ENCODE assay signal across 35 cellular contexts in genomic region chr14:20228681-20229080, GRCh38. TPM values are rescaled to one million over a fixed set of nuclear protein-coding genes. Genes with fewer than 3 reads are reported as not detected.
"Had no signal": no experiment of that assay in that cellular context is flagged by ENCODE, and none has a peak within 500 bp of the region (broad histone marks: within the 10 kb centered on the region; RNA-seq: fewer than 3 reads in every experiment).

Gene OR11H7 (plus strand): TSS chr14:20228981.

- FAIRE-seq: bronchial epithelial cell, TTC549 had no signal

- H3K4me3 ChIP-seq: ascending aorta, cardiac muscle cell had no signal

- ATAC-seq: activated CD4-positive, alpha-beta T cell treated with anti-CD3 and anti-CD28 coated beads for 36 hours; activated CD4-positive, CD25-positive, alpha-beta regulatory T cell treated with anti-CD3 and anti-CD28 coated beads, Interleukin-2, amount 50 U/mL, for 24 hours; activated CD8-positive, alpha-beta memory T cell treated with anti-CD3 and anti-CD28 coated beads, Interleukin-2, amount 10 ng/mL, durations not matched to agents 7 days and 5 days; activated CD8-positive, alpha-beta T cell treated with anti-CD3 and anti-CD28 coated beads, Interleukin-2, amount 10 ng/mL, durations not matched to agents 7 days and 5 days; activated naive CD8-positive, alpha-beta T cell treated with anti-CD3 and anti-CD28 coated beads, Interleukin-2, amount 50 U/mL, for 24 hours; WTC11 had no signal

- H3K4me1 ChIP-seq: ascending aorta had no signal

- H3K36me3 ChIP-seq: ascending aorta, cardiac muscle cell, WERI-Rb-1 had no signal

- H3K27me3 ChIP-seq: ascending aorta, cardiac muscle cell had no signal

- DNase-seq: activated CD4-positive, alpha-beta memory T cell treated with anti-CD3 and anti-CD28 coated beads, Interleukin-2, amount 10 ng/mL, durations not matched to agents 7 days and 5 days; activated CD4-positive, alpha-beta T cell treated with anti-CD3 and anti-CD28 coated beads for 1 hour; activated CD4-positive, alpha-beta T cell treated with anti-CD3 and anti-CD28 coated beads for 36 hours; activated CD4-positive, alpha-beta T cell treated with anti-CD3 and anti-CD28 coated beads for 48 hours; activated CD4-positive, alpha-beta T cell treated with anti-CD3 and anti-CD28 coated beads, Interleukin-2, amount 10 ng/mL, durations not matched to agents 7 days and 5 days; activated CD4-positive, alpha-beta T cell treated with anti-CD3 and anti-CD28 coated beads, Interleukin-2, amount 50 U/mL, for 48 hours; activated CD4-positive, CD25-positive, alpha-beta regulatory T cell; activated CD8-positive, alpha-beta memory T cell treated with anti-CD3 and anti-CD28 coated beads for 24 hours; activated CD8-positive, alpha-beta memory T cell treated with anti-CD3 and anti-CD28 coated beads, Interleukin-2, amount 10 ng/mL, durations not matched to agents 7 days and 5 days; activated CD8-positive, alpha-beta memory T cell treated with anti-CD3 and anti-CD28 coated beads, Interleukin-2, amount 50 U/mL, for 48 hours; activated CD8-positive, alpha-beta T cell treated with anti-CD3 and anti-CD28 coated beads, Interleukin-2, amount 10 ng/mL, durations not matched to agents 7 days and 5 days; activated effector memory CD4-positive, alpha-beta T cell treated with Interleukin-2 at 50 U/mL for 16 hours; activated gamma-delta T cell; activated naive CD4-positive, alpha-beta T cell treated with anti-CD3 and anti-CD28 coated beads, Interleukin-2, amount 10 ng/mL, durations not matched to agents 7 days and 5 days; activated naive CD4-positive, alpha-beta T cell treated with Interleukin-2 at 50 U/mL for 16 hours; activated naive CD8-positive, alpha-beta T cell treated with anti-CD3 and anti-CD28 coated beads, Interleukin-2, amount 10 ng/mL, durations not matched to agents 7 days and 5 days; activated naive CD8-positive, alpha-beta T cell treated with anti-CD3 and anti-CD28 coated beads, Interleukin-2, amount 50 U/mL, for 24 hours; activated T-cell treated with anti-CD3 and anti-CD28 coated beads, Interleukin-2, amount 50 U/mL, for 24 hours; activated T-cell treated with anti-CD3 and anti-CD28 coated beads, Interleukin-2, amount 50 U/mL, for 48 hours; amygdala; anterior cingulate cortex; caudate nucleus; cerebellar nuclear complex; T-helper 1 cell; T-helper 2 cell; T-helper 9 cell; WERI-Rb-1 had no signal

- H3K27ac ChIP-seq: ascending aorta, cardiac muscle cell, WERI-Rb-1 had no signal

RNA-seq across cellular contexts. Expression of gene OR11H7, which starts in this region (rescaled TPM):
- total RNA-seq: activated CD4-positive, alpha-beta memory T cell treated with anti-CD3 and anti-CD28 coated beads, Interleukin-2, amount 10 ng/mL, durations not matched to agents 7 days and 5 days; activated CD4-positive, alpha-beta T cell treated with anti-CD3 and anti-CD28 coated beads for 36 hours; activated CD4-positive, alpha-beta T cell treated with anti-CD3 and anti-CD28 coated beads, Interleukin-2, amount 10 ng/mL, durations not matched to agents 7 days and 5 days; activated CD8-positive, alpha-beta memory T cell treated with anti-CD3 and anti-CD28 coated beads, Interleukin-2, amount 10 ng/mL, durations not matched to agents 7 days and 5 days; activated CD8-positive, alpha-beta T cell treated with anti-CD3 and anti-CD28 coated beads, Interleukin-2, amount 10 ng/mL, durations not matched to agents 7 days and 5 days; activated naive CD8-positive, alpha-beta T cell treated with anti-CD3 and anti-CD28 coated beads, Interleukin-2, amount 10 ng/mL, durations not matched to agents 7 days and 5 days; activated T-helper 2 cell treated with anti-CD3 and anti-CD28 coated beads, Interferon-gamma antibody, Interleukin-2, Interleukin-4, amounts not matched to agents 10 μg/mL and 5 μg/mL and 100 μg/mL, durations not matched to agents 14 hours and 24 hours and 36 hours; ascending aorta; bronchial epithelial cell; cardiac muscle cell; WTC11 had no signal
- polyA plus RNA-seq: adipose tissue, cardiac muscle cell had no signal
